Comparison of ENCODE assay signal across 1 cellular context in genomic region chr11:125887373-125888324, GRCh38.
TF ChIP-seq lines count a peak whose summit lies in the region.

Gene HYLS1 (plus strand): TSS chr11:125887668. CDS start chr11:125899369, 11,701 bp downstream.

TF ChIP-seq in HepG2, 621 proteins besides CTCF, POLR2A, EP300 and RAD21 (continued from another document and continues in another):
- TF ChIP-seq UBTF (CRISPR knock-in tag; IDR thresholded peaks at IDR 0.05) = peak; percentile 91
- TF ChIP-seq KDM2A (CRISPR knock-in tag; IDR thresholded peaks at IDR 0.05; ENCODE audit: borderline replicate concordance, low read depth) = peak; percentile 71
- no peak for TF ChIP-seq EED (CRISPR knock-in tag; IDR thresholded peaks at IDR 0.05)
- TF ChIP-seq CHD2 (IDR thresholded peaks at IDR 0.05; ENCODE audit: low read depth, low read length) = no peak
- TF ChIP-seq CBX2 (IDR thresholded peaks at IDR 0.05; ENCODE audit: low read depth, low read length) = no peak
- no peak for TF ChIP-seq CBX2 (CRISPR knock-in tag; IDR thresholded peaks at IDR 0.05; ENCODE audit: low read depth)
- TF ChIP-seq POLR2AphosphoS2 (IDR thresholded peaks at IDR 0.05; ENCODE audit: low read depth, low read length) = no peak
- no peak for TF ChIP-seq RNF219 (CRISPR knock-in tag; IDR thresholded peaks at IDR 0.05)
- TF ChIP-seq PRDM4 (CRISPR knock-in tag; IDR thresholded peaks at IDR 0.05; ENCODE audit: borderline replicate concordance) = no peak
- no peak for TF ChIP-seq FOSL1 (CRISPR knock-in tag; IDR thresholded peaks at IDR 0.05; ENCODE audit: borderline replicate concordance)
- TF ChIP-seq ZSCAN25 (CRISPR knock-in tag; IDR thresholded peaks at IDR 0.05) = peak; percentile 76
- peak; percentile 90; the same call in 1 of the 2 replicates for TF ChIP-seq CHCHD3 (CRISPR knock-in tag; IDR thresholded peaks at IDR 0.05)
- TF ChIP-seq ZNF589 (CRISPR knock-in tag; conservative IDR thresholded peaks at IDR 0.05) = no peak
- no peak for TF ChIP-seq ZNF704 (CRISPR knock-in tag; IDR thresholded peaks at IDR 0.05; ENCODE audit: borderline replicate concordance)
- TF ChIP-seq POGZ (CRISPR knock-in tag; IDR thresholded peaks at IDR 0.05) = peak; percentile 74
- no peak for TF ChIP-seq TCF12 (IDR thresholded peaks at IDR 0.05)
- TF ChIP-seq TCF12 (CRISPR knock-in tag; IDR thresholded peaks at IDR 0.05) = 0 out of 2 replicates have a peak, but pooled peaks have one; percentile 52
- TF ChIP-seq NKX3-1 (CRISPR knock-in tag; IDR thresholded peaks at IDR 0.05) = no peak
- 0 out of 2 replicates have a peak, but pooled peaks have one; percentile 41 for TF ChIP-seq KAT7 (CRISPR knock-in tag; IDR thresholded peaks at IDR 0.05; ENCODE audit: borderline replicate concordance)
- TF ChIP-seq RFXANK (CRISPR knock-in tag; IDR thresholded peaks at IDR 0.05) = no peak
- no peak; the same call in 1 of the 2 replicates for TF ChIP-seq IRF9 (CRISPR knock-in tag; IDR thresholded peaks at IDR 0.05; ENCODE audit: borderline replicate concordance)
- no peak for TF ChIP-seq KLF9 (CRISPR knock-in tag; IDR thresholded peaks at IDR 0.05; ENCODE audit: low read depth)
- 0 out of 2 replicates have a peak, but pooled peaks have one; percentile 54 for TF ChIP-seq ZBTB2 (CRISPR knock-in tag; IDR thresholded peaks at IDR 0.05; ENCODE audit: low read depth)
- TF ChIP-seq ZNF432 (CRISPR knock-in tag; IDR thresholded peaks at IDR 0.05; ENCODE audit: borderline replicate concordance) = no peak
- peak; percentile 36 for TF ChIP-seq XRCC5 (optimal IDR thresholded peaks at IDR 0.05; ENCODE audit: low read length)
- no peak for TF ChIP-seq ZNF790 (CRISPR knock-in tag; IDR thresholded peaks at IDR 0.05; ENCODE audit: borderline replicate concordance)
- no peak for TF ChIP-seq MAZ (IDR thresholded peaks at IDR 0.05; ENCODE audit: borderline replicate concordance, low read depth, low read length)
- no peak for TF ChIP-seq MAZ (CRISPR knock-in tag; IDR thresholded peaks at IDR 0.05; ENCODE audit: low read depth)
- TF ChIP-seq GABPB1 (CRISPR knock-in tag; IDR thresholded peaks at IDR 0.05) = peak; percentile 85
- TF ChIP-seq HMG20A (CRISPR knock-in tag; IDR thresholded peaks at IDR 0.05; ENCODE audit: borderline replicate concordance) = no peak
- TF ChIP-seq FOXP4 (CRISPR knock-in tag; IDR thresholded peaks at IDR 0.05) = no peak
- TF ChIP-seq TEF (CRISPR knock-in tag; IDR thresholded peaks at IDR 0.05) = no peak
- TF ChIP-seq FOXA1 (IDR thresholded peaks at IDR 0.05) = no peak
- TF ChIP-seq FOXA1 (CRISPR knock-in tag; IDR thresholded peaks at IDR 0.05) = no peak
- TF ChIP-seq DMAP1 (CRISPR knock-in tag; IDR thresholded peaks at IDR 0.05) = peak; percentile 60
- no peak for TF ChIP-seq ZNF615 (CRISPR knock-in tag; IDR thresholded peaks at IDR 0.05; ENCODE audit: borderline replicate concordance)
- TF ChIP-seq JUNB (CRISPR knock-in tag; IDR thresholded peaks at IDR 0.05; ENCODE audit: borderline replicate concordance) = no peak
- no peak for TF ChIP-seq ZNF841 (CRISPR knock-in tag; IDR thresholded peaks at IDR 0.05; ENCODE audit: borderline replicate concordance)
- TF ChIP-seq ZBTB1 (CRISPR knock-in tag; IDR thresholded peaks at IDR 0.05; ENCODE audit: borderline replicate concordance) = peak; percentile 58; the same call in 1 of the 2 replicates
- TF ChIP-seq KAT8 (CRISPR knock-in tag; IDR thresholded peaks at IDR 0.05) = peak; percentile 65; the same call in 1 of the 2 replicates
- no peak for TF ChIP-seq DZIP1 (CRISPR knock-in tag; IDR thresholded peaks at IDR 0.05)
- TF ChIP-seq ZNF564 (CRISPR knock-in tag; IDR thresholded peaks at IDR 0.05) = peak; percentile 69; the same call in 1 of the 2 replicates
- no peak for TF ChIP-seq WIZ (CRISPR knock-in tag; IDR thresholded peaks at IDR 0.05)
- peak; percentile 77; the same call in 1 of the 2 replicates for TF ChIP-seq ZNF776 (CRISPR knock-in tag; IDR thresholded peaks at IDR 0.05)
- no peak for TF ChIP-seq ATF1 (CRISPR knock-in tag; IDR thresholded peaks at IDR 0.05)
- TF ChIP-seq MTF1 (CRISPR knock-in tag; IDR thresholded peaks at IDR 0.05) = no peak
- TF ChIP-seq ZMAT3 (CRISPR knock-in tag; conservative IDR thresholded peaks at IDR 0.05) = 0 out of 2 replicates have a peak, but pooled peaks have one; percentile 28
- peak; percentile 74; the same call in 1 of the 2 replicates for TF ChIP-seq ZNF234 (CRISPR knock-in tag; conservative IDR thresholded peaks at IDR 0.05)
